In the genomic region with DNA sequence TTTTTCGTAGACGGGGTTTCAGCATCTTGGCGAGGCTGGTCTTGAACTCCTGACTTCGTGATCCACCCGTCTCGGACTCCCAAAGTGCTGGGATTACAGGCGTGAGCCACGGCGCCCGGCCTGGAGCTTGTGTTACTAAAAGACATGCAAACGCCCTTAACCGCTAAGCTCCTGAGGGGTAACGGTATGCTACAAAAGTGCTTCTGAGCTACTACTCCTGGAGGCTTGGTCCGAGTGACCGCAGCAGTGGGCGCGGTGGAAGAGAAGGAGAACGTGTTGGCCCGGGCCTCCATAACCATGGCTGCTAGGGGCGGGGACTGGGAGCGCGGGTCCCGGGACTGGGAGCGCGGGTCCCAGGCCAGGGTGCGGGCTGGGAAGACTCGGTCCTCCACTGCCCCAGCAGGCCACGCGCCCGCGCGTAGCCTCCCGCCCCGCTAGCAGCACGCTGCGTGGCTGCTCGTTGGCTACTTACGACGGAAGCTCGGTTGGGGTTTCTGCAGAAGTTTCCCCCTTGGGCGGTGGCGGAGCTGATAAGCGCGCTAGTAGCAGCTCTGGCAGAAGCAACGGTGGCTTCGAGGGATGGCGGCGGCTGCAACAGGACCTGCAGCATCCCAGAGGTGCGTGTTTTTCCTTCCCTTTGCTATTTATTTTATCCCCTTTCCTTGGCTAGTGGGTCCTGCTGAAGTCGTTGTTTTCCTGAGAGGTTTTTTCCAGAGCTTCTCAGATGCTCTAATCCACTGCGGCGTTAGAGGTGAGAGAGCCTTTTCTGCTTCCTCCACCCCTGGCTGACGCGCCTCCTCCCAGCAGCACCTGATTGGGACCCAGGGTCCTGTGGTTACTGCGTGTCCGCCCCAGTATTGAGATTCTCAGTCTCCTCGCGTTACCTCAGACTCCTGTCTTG, we compare ENCODE assay signal across 8 cellular contexts.
A peak's percentile ranks its signal among the peaks of the same experiment; 100 is the strongest.
DNase-seq lines count a peak whose midpoint lies in the region; ATAC-seq and TF ChIP-seq lines count a peak whose summit lies in the region.

No MANE protein-coding gene starts in this region.

- peak overlapping the region; percentile 94 for H3K4me3 Mint-ChIP-seq in WTC11

- H3K4me1 Mint-ChIP-seq in WTC11 = peaks cover 26% of the 10 kb centered on the region

- peaks cover 16% of the 10 kb centered on the region for H3K36me3 Mint-ChIP-seq in WTC11

- intact Hi-C loops in breast epithelium (cut with DNase I; ENCODE audit: low total_unique reads) = no loop called here

- H3K9me3 ChIP-seq in AG04450 (ENCODE audit: control insufficient read depth, insufficient read depth, low read length) (no peaks in the 10 kb centered on the region; the same call in 1 of the 2 replicates), breast epithelium (no peaks in the 10 kb centered on the region), iPS-18a (ENCODE audit: control insufficient read depth, low read depth, low read length) (peaks cover under 1% of the 10 kb centered on the region)

- TF ChIP-seq CTCF in AG04450 (IDR thresholded peaks at IDR 0.05; ENCODE audit: low read depth, low read length) = no peak
- no peak for TF ChIP-seq CTCF in WTC11 (IDR thresholded peaks at IDR 0.05)
- TF ChIP-seq CTCF in breast epithelium (IDR thresholded peaks at IDR 0.05) = no peak

- CTCF ChIA-PET in AG04450 (lab: Charles Lee) (interaction anchor here (1.6 to 2.0 kb wide), 2 partner anchors 381 kb away, joined by 7 to 12 read pairs; no protein-coding TSS in a partner anchor), WTC11 (lab: Charles Lee) (interaction anchor here (0.6 to 1.4 kb wide), 5 partner anchors 11 to 174 kb away, joined by 3 to 4 read pairs (median 3); a partner anchor contains a TSS)

- H3K36me3 ChIP-seq in breast epithelium = no peaks in the 10 kb centered on the region
- H3K36me3 ChIP-seq in iPS-18a (ENCODE audit: control insufficient read depth, low read depth, low read length) = no peaks in the 10 kb centered on the region

- H3K4me3 ChIP-seq in AG04450 (ENCODE audit: low read depth, low read length) (peak overlapping the region; percentile 71), breast epithelium (peak overlapping the region; percentile 63 to 75 (median 74)), iPS-18a (ENCODE audit: low read length) (peak overlapping the region; percentile 76), skeletal muscle cell (ENCODE audit: low read depth, low read length) (peak overlapping the region; percentile 69)

- no peaks in the 10 kb centered on the region for H3K27me3 ChIP-seq in AG04450 (ENCODE audit: control insufficient read depth, insufficient read depth, low read length)
- H3K27me3 ChIP-seq in breast epithelium = no peaks in the 10 kb centered on the region
- H3K27me3 ChIP-seq in iPS-18a (ENCODE audit: control insufficient read depth, insufficient read depth, low read length) = no peaks in the 10 kb centered on the region

- POLR2A ChIA-PET in AG04450 (lab: Yijun Ruan, JAX) (interaction anchor here (1.4 kb wide), 1 partner anchor 17 kb away, joined by 5 read pairs; no protein-coding TSS in a partner anchor), WTC11 (lab: Charles Lee) (interaction anchor here (0.7 to 2.7 kb wide), 8 partner anchors 11 to 384 kb away, joined by 3 to 56 read pairs (median 3); a partner anchor contains a TSS)

- no peaks in the 10 kb centered on the region; the same call in 1 of the 2 replicates for H3K27me3 Mint-ChIP-seq in WTC11 (ENCODE audit: low read depth)

- no peak for TF ChIP-seq POLR2A in breast epithelium (IDR thresholded peaks at IDR 0.05)

- ATAC-seq in GM21717 (IDR thresholded peaks at IDR 0.05; ENCODE audit: unreplicated experiment) (peak; percentile 59), WTC11 (peak; percentile 90)

- DNase-seq in AG04450 (ENCODE audit: low read depth, low spot score) = peak; percentile 60
- DNase-seq in NCI-H2081 (lab: John Stamatoyannopoulos, UW) = peak; percentile 62 to 91
- DNase-seq in WTC11 (ENCODE audit: low spot score) = peak; percentile 82
- DNase-seq in breast epithelium (ENCODE audit: low spot score in 2 of 2) = peak; percentile 53 to 73
- peak; percentile 59 for DNase-seq in skeletal muscle cell (ENCODE audit: low read depth)
- DNase-seq in NCI-H1048 (lab: John Stamatoyannopoulos, UW) = no peak

- H3K4me1 ChIP-seq in breast epithelium (peaks cover 0 to 6% of the 10 kb centered on the region in 2 donors), iPS-18a (ENCODE audit: control insufficient read depth, low read depth, low read length) (peaks cover 12% of the 10 kb centered on the region)

- peak overlapping the region; percentile 82 for H3K27ac ChIP-seq in AG04450 (ENCODE audit: low read depth, low read length)
- peak overlapping the region; percentile 74 to 75 for H3K27ac ChIP-seq in breast epithelium
- no peak overlapping the region for H3K27ac ChIP-seq in iPS-18a (ENCODE audit: low read length)

- peaks cover 14% of the 10 kb centered on the region for H3K9me3 Mint-ChIP-seq in WTC11

- peak overlapping the region; percentile 61 for H3K9ac ChIP-seq in iPS-18a (ENCODE audit: low read length)

- H3K27ac Mint-ChIP-seq in WTC11 = peak overlapping the region; percentile 99

TF ChIP-seq in WTC11, 78 proteins besides CTCF, POLR2A, EP300 and RAD21 (continues in another document):
- TF ChIP-seq, protein P1, sequence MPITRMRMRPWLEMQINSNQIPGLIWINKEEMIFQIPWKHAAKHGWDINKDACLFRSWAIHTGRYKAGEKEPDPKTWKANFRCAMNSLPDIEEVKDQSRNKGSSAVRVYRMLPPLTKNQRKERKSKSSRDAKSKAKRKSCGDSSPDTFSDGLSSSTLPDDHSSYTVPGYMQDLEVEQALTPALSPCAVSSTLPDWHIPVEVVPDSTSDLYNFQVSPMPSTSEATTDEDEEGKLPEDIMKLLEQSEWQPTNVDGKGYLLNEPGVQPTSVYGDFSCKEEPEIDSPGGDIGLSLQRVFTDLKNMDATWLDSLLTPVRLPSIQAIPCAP (CRISPR knock-in tag; IDR thresholded peaks at IDR 0.05) = 0 out of 2 replicates have a peak, but pooled peaks have one; percentile 9
- TF ChIP-seq IRF2 (CRISPR knock-in tag; IDR thresholded peaks at IDR 0.05; ENCODE audit: borderline replicate concordance, low read depth) (no peak), TP53 (CRISPR knock-in tag; IDR thresholded peaks at IDR 0.05) (no peak; the same call in 1 of the 2 replicates), ZNF121 (CRISPR knock-in tag; IDR thresholded peaks at IDR 0.05) (no peak), ETV6 (CRISPR knock-in tag; IDR thresholded peaks at IDR 0.05) (peak; percentile 55; the same call in 1 of the 2 replicates), TCF7 (CRISPR knock-in tag; IDR thresholded peaks at IDR 0.05; ENCODE audit: low read depth) (no peak), CREM (CRISPR knock-in tag; IDR thresholded peaks at IDR 0.05) (0 out of 2 replicates have a peak, but pooled peaks have one; percentile 83), ZNF219 (CRISPR knock-in tag; IDR thresholded peaks at IDR 0.05; ENCODE audit: borderline replicate concordance) (no peak), FOXJ3 (CRISPR knock-in tag; IDR thresholded peaks at IDR 0.05; ENCODE audit: borderline replicate concordance) (no peak)
- TF ChIP-seq, protein P2, sequence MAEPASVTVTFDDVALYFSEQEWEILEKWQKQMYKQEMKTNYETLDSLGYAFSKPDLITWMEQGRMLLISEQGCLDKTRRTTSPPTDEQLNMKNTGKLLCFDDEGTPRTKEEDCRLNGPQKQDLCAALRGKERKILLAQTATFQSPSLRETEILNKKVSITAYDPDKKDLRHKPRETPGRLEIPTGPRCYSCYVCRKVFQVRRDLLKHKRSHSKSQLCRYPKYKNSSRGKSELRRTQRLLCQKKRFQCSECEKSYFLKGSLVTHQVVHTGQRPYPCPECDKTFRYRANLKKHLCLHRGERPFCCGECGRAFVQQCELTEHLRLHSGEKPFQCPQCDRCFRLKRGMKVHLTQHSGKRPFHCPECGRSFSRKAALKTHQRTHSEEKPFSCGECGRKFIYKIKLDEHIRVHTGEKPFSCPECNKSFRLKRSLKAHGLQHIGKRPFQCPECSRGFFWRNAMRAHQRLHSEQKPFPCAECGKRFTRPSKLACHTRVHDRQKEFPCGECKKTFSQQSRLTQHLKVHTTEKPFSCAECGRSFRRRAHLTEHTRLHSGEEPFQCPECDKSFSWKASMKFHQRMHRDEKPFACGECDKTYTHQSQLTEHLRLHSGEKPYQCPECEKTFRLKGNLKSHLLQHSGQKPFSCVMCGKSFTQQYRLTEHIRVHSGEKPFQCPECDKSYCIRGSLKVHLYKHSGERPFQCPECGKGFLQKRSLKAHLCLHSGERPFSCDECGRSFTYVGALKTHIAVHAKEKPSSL (CRISPR knock-in tag; conservative IDR thresholded peaks at IDR 0.05) = no peak
- TF ChIP-seq, protein P3, sequence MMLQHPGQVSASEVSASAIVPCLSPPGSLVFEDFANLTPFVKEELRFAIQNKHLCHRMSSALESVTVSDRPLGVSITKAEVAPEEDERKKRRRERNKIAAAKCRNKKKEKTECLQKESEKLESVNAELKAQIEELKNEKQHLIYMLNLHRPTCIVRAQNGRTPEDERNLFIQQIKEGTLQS (CRISPR knock-in tag; conservative IDR thresholded peaks at IDR 0.05) = no peak
- TF ChIP-seq, protein P4, sequence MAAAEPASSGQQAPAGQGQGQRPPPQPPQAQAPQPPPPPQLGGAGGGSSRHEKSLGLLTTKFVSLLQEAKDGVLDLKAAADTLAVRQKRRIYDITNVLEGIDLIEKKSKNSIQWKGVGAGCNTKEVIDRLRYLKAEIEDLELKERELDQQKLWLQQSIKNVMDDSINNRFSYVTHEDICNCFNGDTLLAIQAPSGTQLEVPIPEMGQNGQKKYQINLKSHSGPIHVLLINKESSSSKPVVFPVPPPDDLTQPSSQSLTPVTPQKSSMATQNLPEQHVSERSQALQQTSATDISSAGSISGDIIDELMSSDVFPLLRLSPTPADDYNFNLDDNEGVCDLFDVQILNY (CRISPR knock-in tag; IDR thresholded peaks at IDR 0.05) = peak; percentile 93
- TF ChIP-seq, protein P5, sequence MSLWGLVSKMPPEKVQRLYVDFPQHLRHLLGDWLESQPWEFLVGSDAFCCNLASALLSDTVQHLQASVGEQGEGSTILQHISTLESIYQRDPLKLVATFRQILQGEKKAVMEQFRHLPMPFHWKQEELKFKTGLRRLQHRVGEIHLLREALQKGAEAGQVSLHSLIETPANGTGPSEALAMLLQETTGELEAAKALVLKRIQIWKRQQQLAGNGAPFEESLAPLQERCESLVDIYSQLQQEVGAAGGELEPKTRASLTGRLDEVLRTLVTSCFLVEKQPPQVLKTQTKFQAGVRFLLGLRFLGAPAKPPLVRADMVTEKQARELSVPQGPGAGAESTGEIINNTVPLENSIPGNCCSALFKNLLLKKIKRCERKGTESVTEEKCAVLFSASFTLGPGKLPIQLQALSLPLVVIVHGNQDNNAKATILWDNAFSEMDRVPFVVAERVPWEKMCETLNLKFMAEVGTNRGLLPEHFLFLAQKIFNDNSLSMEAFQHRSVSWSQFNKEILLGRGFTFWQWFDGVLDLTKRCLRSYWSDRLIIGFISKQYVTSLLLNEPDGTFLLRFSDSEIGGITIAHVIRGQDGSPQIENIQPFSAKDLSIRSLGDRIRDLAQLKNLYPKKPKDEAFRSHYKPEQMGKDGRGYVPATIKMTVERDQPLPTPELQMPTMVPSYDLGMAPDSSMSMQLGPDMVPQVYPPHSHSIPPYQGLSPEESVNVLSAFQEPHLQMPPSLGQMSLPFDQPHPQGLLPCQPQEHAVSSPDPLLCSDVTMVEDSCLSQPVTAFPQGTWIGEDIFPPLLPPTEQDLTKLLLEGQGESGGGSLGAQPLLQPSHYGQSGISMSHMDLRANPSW (CRISPR knock-in tag; conservative IDR thresholded peaks at IDR 0.05; ENCODE audit: low read depth) = no peak
